Comparison of ENCODE assay signal across 12 cellular contexts in the genomic region with DNA sequence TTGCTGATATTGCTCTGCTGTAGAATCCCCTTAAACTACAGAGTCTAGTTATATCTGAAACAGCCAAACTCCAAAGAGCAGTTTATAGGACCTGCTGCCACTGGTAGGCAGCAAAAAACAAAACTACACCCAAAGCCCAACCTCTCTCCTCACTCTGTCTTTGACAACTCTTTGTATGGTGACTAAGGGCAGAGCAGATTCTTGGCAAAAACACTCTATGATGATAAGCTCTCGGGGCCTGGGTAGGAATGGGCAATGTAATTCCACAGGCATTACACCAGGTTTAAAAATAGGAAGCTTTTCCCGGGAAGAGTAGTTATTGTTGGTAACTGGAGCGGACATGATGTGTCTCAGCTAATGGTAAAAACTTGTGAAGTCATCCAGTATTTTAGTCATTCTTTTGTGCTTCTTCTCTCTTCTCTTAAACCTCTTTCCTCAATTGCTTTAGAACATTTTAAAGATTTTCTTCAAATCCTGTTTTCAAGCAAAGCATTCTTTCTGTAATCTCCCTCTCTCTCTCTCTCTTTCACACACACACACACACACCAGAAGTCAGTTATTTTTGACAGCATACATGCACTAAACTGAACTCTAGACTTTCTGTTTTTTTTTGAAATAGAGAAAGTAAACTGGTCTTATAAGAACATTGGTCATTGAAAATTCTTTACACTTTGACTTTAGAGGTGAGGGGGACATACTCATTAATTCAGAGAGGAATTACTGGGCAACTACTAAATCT.
DNase-seq lines count a peak whose midpoint lies in the region; ATAC-seq and TF ChIP-seq lines count a peak whose summit lies in the region.
"Had no signal": no experiment of that assay in that cellular context is flagged by ENCODE, and none has a peak within 500 bp of the region (broad histone marks: within the 10 kb centered on the region; RNA-seq: fewer than 3 reads in every experiment).

No MANE protein-coding gene starts in this region.

- POLR2A ChIA-PET in activated CD8-positive, alpha-beta T cell treated with anti-CD3 and anti-CD28 coated beads, Interleukin-2, amount 10 ng/mL, durations not matched to agents 7 days and 5 days (lab: Charles Lee): no interaction called here

- DNase-seq in HFFc6 (peak; percentile 66), brain microvascular endothelial cell (peak; percentile 16), kidney epithelial cell (ENCODE audit: low read depth) (peak; percentile 63), superior temporal gyrus (ENCODE audit: extremely low spot score) (peak; percentile 12), LoVo (ENCODE audit: low spot score) (no peak), HT-29 (ENCODE audit: low spot score) (no peak)
- DNase-seq in activated CD8-positive, alpha-beta T cell treated with anti-CD3 and anti-CD28 coated beads, Interleukin-2, amount 10 ng/mL, durations not matched to agents 7 days and 5 days: no peak
- DNase-seq: erythroblast, GF-D8, NCI-H2171 treated with DMSO at 0.1 percent for 48 hours, T-cell had no signal

- in situ Hi-C loops in brain microvascular endothelial cell (cut with HindIII; ENCODE audit: low pct_ligation_motif_present, low sequenced_read_pairs): no loop called here

- no peak overlapping the region for H3K27ac ChIP-seq in brain microvascular endothelial cell

- H3K36me3 Mint-ChIP-seq in HFFc6 (ENCODE audit: low read depth): no peaks in the 10 kb centered on the region
- no peaks in the 10 kb centered on the region for H3K36me3 Mint-ChIP-seq in activated CD8-positive, alpha-beta T cell treated with anti-CD3 and anti-CD28 coated beads, Interleukin-2, amount 10 ng/mL, durations not matched to agents 7 days and 5 days (ENCODE audit: low read depth)
- H3K36me3 Mint-ChIP-seq: T-cell had no signal

- ATAC-seq in activated CD8-positive, alpha-beta T cell treated with anti-CD3 and anti-CD28 coated beads, Interleukin-2, amount 10 ng/mL, durations not matched to agents 7 days and 5 days: no peak
- no peak for ATAC-seq in GM18505 (IDR thresholded peaks at IDR 0.05; ENCODE audit: unreplicated experiment)
- ATAC-seq: T-cell had no signal

- no peak for TF ChIP-seq POLR2A in GM18505 (IDR thresholded peaks at IDR 0.05; ENCODE audit: borderline replicate concordance, extremely low read depth, insufficient read depth, insufficient read length)

- CTCF ChIA-PET in activated CD8-positive, alpha-beta T cell treated with anti-CD3 and anti-CD28 coated beads, Interleukin-2, amount 10 ng/mL, durations not matched to agents 7 days and 5 days (lab: Charles Lee): no interaction called here

- H3K36me3 ChIP-seq in brain microvascular endothelial cell (replicated peaks) (no peaks in the 10 kb centered on the region), kidney epithelial cell (ENCODE audit: control insufficient read depth, insufficient read depth, low read length) (no peaks in the 10 kb centered on the region)

- TF ChIP-seq CTCF in HFFc6 (IDR thresholded peaks at IDR 0.05): no peak
- TF ChIP-seq CTCF in brain microvascular endothelial cell (IDR thresholded peaks at IDR 0.05; ENCODE audit: low read depth, low read length, missing control alignments): no peak
- no peak for TF ChIP-seq CTCF in kidney epithelial cell (IDR thresholded peaks at IDR 0.05; ENCODE audit: insufficient read depth, low read length, poor library complexity, severe bottlenecking)

- H3K27me3 Mint-ChIP-seq in HFFc6 (ENCODE audit: insufficient read depth): no peaks in the 10 kb centered on the region
- no peaks in the 10 kb centered on the region for H3K27me3 Mint-ChIP-seq in activated CD8-positive, alpha-beta T cell treated with anti-CD3 and anti-CD28 coated beads, Interleukin-2, amount 10 ng/mL, durations not matched to agents 7 days and 5 days (ENCODE audit: low read depth)

- H3K9me3 Mint-ChIP-seq in HFFc6: peaks cover 42% of the 10 kb centered on the region
- H3K9me3 Mint-ChIP-seq in activated CD8-positive, alpha-beta T cell treated with anti-CD3 and anti-CD28 coated beads, Interleukin-2, amount 10 ng/mL, durations not matched to agents 7 days and 5 days (ENCODE audit: insufficient read depth): peaks cover 4% of the 10 kb centered on the region

- H3K27ac Mint-ChIP-seq in HFFc6: peak overlapping the region; percentile 73
- H3K27ac Mint-ChIP-seq in activated CD8-positive, alpha-beta T cell treated with anti-CD3 and anti-CD28 coated beads, Interleukin-2, amount 10 ng/mL, durations not matched to agents 7 days and 5 days: no peak overlapping the region
- H3K27ac Mint-ChIP-seq: T-cell had no signal

- H3K27me3 ChIP-seq in brain microvascular endothelial cell (replicated peaks) (no peaks in the 10 kb centered on the region), kidney epithelial cell (ENCODE audit: control insufficient read depth, insufficient read depth, low read length) (no peaks in the 10 kb centered on the region)

- H3K4me3 ChIP-seq in brain microvascular endothelial cell (ENCODE audit: low read depth, low read length) (no peak overlapping the region), kidney epithelial cell (ENCODE audit: low read depth, low read length) (no peak overlapping the region)

- H3K4me3 Mint-ChIP-seq in HFFc6: no peak overlapping the region
- no peak overlapping the region for H3K4me3 Mint-ChIP-seq in activated CD8-positive, alpha-beta T cell treated with anti-CD3 and anti-CD28 coated beads, Interleukin-2, amount 10 ng/mL, durations not matched to agents 7 days and 5 days
- H3K4me3 Mint-ChIP-seq: T-cell had no signal

- H3K4me1 Mint-ChIP-seq in HFFc6 (ENCODE audit: low read depth): no peaks in the 10 kb centered on the region
- H3K4me1 Mint-ChIP-seq in activated CD8-positive, alpha-beta T cell treated with anti-CD3 and anti-CD28 coated beads, Interleukin-2, amount 10 ng/mL, durations not matched to agents 7 days and 5 days (ENCODE audit: low read depth): no peaks in the 10 kb centered on the region
- H3K4me1 Mint-ChIP-seq: T-cell had no signal

Comparison
In these comparisons a context has a peak if more than half of its experiments do, and no peak if none do; other contexts are left out.
1. DNase-seq: peak in HFFc6 (single experiment), brain microvascular endothelial cell (single experiment), kidney epithelial cell (single experiment) and superior temporal gyrus (single experiment); none in LoVo (single experiment), HT-29 (single experiment) and activated CD8-positive, alpha-beta T cell treated with anti-CD3 and anti-CD28 coated beads, Interleukin-2, amount 10 ng/mL, durations not matched to agents 7 days and 5 days (single experiment).